ENCODE assay signal across 8 cellular contexts in genomic region chr3:49017978-49018706, GRCh38. TPM values are rescaled to one million over a fixed set of nuclear protein-coding genes. Genes with fewer than 3 reads are reported as not detected.
DNase-seq lines count a peak whose midpoint lies in the region; ATAC-seq, FAIRE-seq and TF ChIP-seq lines count a peak whose summit lies in the region.

Gene DALRD3, minus strand, starts transcription at chr3:49018580. Its CDS starts 16 bp downstream, at chr3:49018564.

- no peaks in the 10 kb centered on the region for H3K9me3 Mint-ChIP-seq in astrocyte (ENCODE audit: unreplicated experiment)

- TF ChIP-seq CTCF in GM10248 (IDR thresholded peaks at IDR 0.05; ENCODE audit: control extremely low read depth, extremely low read depth, low read depth, missing control alignments) (no peak), NB4 (IDR thresholded peaks at IDR 0.05; ENCODE audit: low read depth, low read length) (no peak), astrocyte (IDR thresholded peaks at IDR 0.05; ENCODE audit: insufficient read depth, low read depth, low read length) (no peak)

- CTCF ChIA-PET in GM10248 (lab: Yijun Ruan, JAX): interaction anchor here (0.7 to 8.3 kb wide), 3 partner anchors 9 to 30 kb away, joined by 4 to 131 read pairs (median 8); partner anchors contain the start of genes P4HTM and WDR6

- peaks cover 73% of the 10 kb centered on the region for H3K79me2 ChIP-seq in astrocyte (ENCODE audit: insufficient read depth, low read length)

- DNase-seq in GM10248 (ENCODE audit: extremely low spot score): peak; percentile 85
- peak; percentile 84 for DNase-seq in NB4 (ENCODE audit: low read depth)
- peak; percentile 39 for DNase-seq in astrocyte (ENCODE audit: low read depth)
- peak; percentile 74 to 89 (median 87) for DNase-seq in right cardiac atrium
- peak; percentile 88 for DNase-seq in posterior vena cava (ENCODE audit: low spot score)

- TF ChIP-seq POLR2A in NB4 (IDR thresholded peaks at IDR 0.05; ENCODE audit: extremely low read depth, insufficient read length): peak; percentile 46

- H3K9me3 ChIP-seq in astrocyte (ENCODE audit: insufficient read depth, low read depth, low read length) (no peaks in the 10 kb centered on the region), right cardiac atrium (ENCODE audit: control insufficient read depth, low read length) (no peaks in the 10 kb centered on the region)

- H3K27me3 ChIP-seq in astrocyte (ENCODE audit: insufficient read depth, low read length) (no peaks in the 10 kb centered on the region), right cardiac atrium (ENCODE audit: control insufficient read depth, insufficient read depth) (no peaks in the 10 kb centered on the region)

- ATAC-seq in right cardiac atrium (peak; percentile 4 to 6), HG02623 (IDR thresholded peaks at IDR 0.05; ENCODE audit: unreplicated experiment) (no peak), GM19324 (IDR thresholded peaks at IDR 0.05; ENCODE audit: low FRiP score, unreplicated experiment) (no peak)

- POLR2A ChIA-PET in GM10248 (lab: Yijun Ruan, JAX): interaction anchor here (0.6 to 4.2 kb wide), 6 partner anchors 8 to 76 kb away, joined by 3 to 28 read pairs (median 6); partner anchors contain the start of genes IMPDH2, QRICH1 and WDR6

- peaks cover 15% of the 10 kb centered on the region for H3K4me1 Mint-ChIP-seq in astrocyte (ENCODE audit: low read depth, unreplicated experiment)

- H3K4me3 ChIP-seq in NB4 (ENCODE audit: low read depth, low read length): peak within 1 kb of the TSS; percentile 97
- peak within 1 kb of the TSS; percentile 79 for H3K4me3 ChIP-seq in astrocyte (ENCODE audit: insufficient read depth, low read depth, low read length)
- peak within 1 kb of the TSS; percentile 64 for H3K4me3 ChIP-seq in right cardiac atrium (ENCODE audit: low read length)

- H2AFZ ChIP-seq in astrocyte (ENCODE audit: low read depth, low read length): peak within 1 kb of the TSS; percentile 87

- peak within 1 kb of the TSS; percentile 84 for H3K27ac Mint-ChIP-seq in astrocyte (ENCODE audit: unreplicated experiment)

- peaks cover 14% of the 10 kb centered on the region for H3K36me3 Mint-ChIP-seq in astrocyte (ENCODE audit: low read depth, unreplicated experiment)

- H3K27ac ChIP-seq in astrocyte (ENCODE audit: low read depth, low read length) (peak within 1 kb of the TSS; percentile 52), right cardiac atrium (ENCODE audit: low read length) (peak within 1 kb of the TSS; percentile 1)

- FAIRE-seq in astrocyte (lab: Jason Lieb, UNC): no peak

- peak within 1 kb of the TSS; percentile 98 for H3K4me2 ChIP-seq in astrocyte (ENCODE audit: low read length)

- peak within 1 kb of the TSS; percentile 81 for H3K9ac ChIP-seq in astrocyte (ENCODE audit: low read length)

- H3K4me1 ChIP-seq in astrocyte (ENCODE audit: insufficient read depth, low read length): peaks cover 30% of the 10 kb centered on the region
- H3K4me1 ChIP-seq in right cardiac atrium (ENCODE audit: control insufficient read depth, insufficient read depth, low read length): peaks cover 8% of the 10 kb centered on the region

- peaks cover 47% of the 10 kb centered on the region for H4K20me1 ChIP-seq in astrocyte (ENCODE audit: insufficient read depth, low read length)

- WGBS in right cardiac atrium: under 1% methylated on average over 85 of the region's 85 CpGs

- H3K27me3 Mint-ChIP-seq in astrocyte (ENCODE audit: low read depth, unreplicated experiment): no peaks in the 10 kb centered on the region

- intact Hi-C loops in T-helper 2 cell treated with Interferon-gamma antibody and Interleukin-4, amounts not matched to agents 100 ng/mL and 5 ng/mL, for 36 hours (cut with micrococcal nuclease): no loop called here
- intact Hi-C loops in right cardiac atrium (cut with DNase I) (no loop called here), posterior vena cava (cut with DNase I) (no loop called here)

- peaks cover 16% of the 10 kb centered on the region for H3K36me3 ChIP-seq in astrocyte (ENCODE audit: insufficient read depth, low read length)

- H3K4me3 Mint-ChIP-seq in astrocyte (ENCODE audit: unreplicated experiment): peak within 1 kb of the TSS; percentile 93

RNA-seq across cellular contexts. Expression of gene DALRD3, which starts in this region (rescaled TPM):
- total RNA-seq in T-helper 2 cell treated with Interferon-gamma antibody and Interleukin-4, amounts not matched to agents 100 ng/mL and 5 ng/mL, for 36 hours: 21.9 and 23.7 TPM in 2 replicates
- total RNA-seq in astrocyte (18.5 and 25.1 TPM in 2 replicates), right cardiac atrium (10 to 100 TPM in 2 of 4 donors, 1 to 10 TPM in 2; 7.5 to 10.4 (median 10.0) TPM), posterior vena cava (10 to 100 TPM in 1 of 2 donors, 1 to 10 TPM in 1; 9.8 to 12.1 TPM)
- polyA plus RNA-seq in right cardiac atrium: 8.3 TPM

Comparison
In these comparisons a context has a peak if more than half of its experiments do, and no peak if none do; other contexts are left out.
1. ATAC-seq: peak in right cardiac atrium (2 of 2); none in HG02623 (single experiment) and GM19324 (single experiment).
2. Peak in every context shown above with its lines, with median percentiles within 50 percentile points of each other: DNase-seq and H3K4me3 ChIP-seq.